In genomic region chr20:600141-600540, GRCh38 we compare ENCODE assay signal across 31 cellular contexts. TPM values are rescaled to one million over a fixed set of nuclear protein-coding genes. Genes with fewer than 3 reads are reported as not detected.
"Had no signal": no experiment of that assay in that cellular context is flagged by ENCODE, and none has a peak within 500 bp of the region (broad histone marks: within the 10 kb centered on the region; RNA-seq: fewer than 3 reads in every experiment).

No MANE protein-coding gene starts in this region.

- H3K4me1 ChIP-seq: left lung, parathyroid adenoma, vagina had no signal

- FAIRE-seq: islet of Langerhans, kidney had no signal

- H3K4me3 ChIP-seq: left lung, lung, mucosa of descending colon, smooth muscle cell, tibial nerve, upper lobe of left lung, vagina had no signal

- H3K27me3 ChIP-seq: left lung, upper lobe of left lung, vagina had no signal

- H3K27ac ChIP-seq: left lung, parathyroid adenoma, tibial nerve, upper lobe of left lung, vagina had no signal

- H3K79me2 ChIP-seq: parathyroid adenoma had no signal

- H3K4me2 ChIP-seq: smooth muscle cell had no signal

- ATAC-seq: left colon; left lung; mucosa of descending colon; naive thymus-derived CD4-positive, alpha-beta T cell; natural killer cell treated with Interleukin-12 subunit alpha and Interleukin-12 subunit beta and Interleukin-15 and Interleukin-18, amount 100 ng/mL, for 72 hours; right cardiac atrium; stimulated activated memory B cell treated with anti-CD40 and anti-IgM and Interleukin-4, amounts not matched to agents 10 μg/mL and 1 μg/mL and 100 μg/mL, for 72 hours; stimulated activated naive CD8-positive, alpha-beta T cell treated with anti-CD3 and anti-CD28 coated beads, Interleukin-15, amount 100 ng/mL, for 72 hours had no signal

- H3K9me3 ChIP-seq: left lung, mucosa of descending colon, tibial nerve, upper lobe of left lung, vagina had no signal

- H2AFZ ChIP-seq: parathyroid adenoma had no signal

- H3K36me3 ChIP-seq: left lung, tibial nerve, upper lobe of left lung, vagina had no signal

- H3K9ac ChIP-seq: parathyroid adenoma had no signal

- DNase-seq: hippocampal formation; immature natural killer cell; kidney; left colon; left lung; mesendoderm; midbrain; mucosa of descending colon; naive thymus-derived CD4-positive, alpha-beta T cell; nucleus accumbens; right cardiac atrium; stimulated activated CD4-positive, alpha-beta T cell treated with anti-CD3 and anti-CD28 coated beads, Interleukin-1b, Interleukin-23, amount 100 ng/mL, for 48 hours; stimulated activated CD4-positive, alpha-beta T cell treated with anti-CD3 and anti-CD28 coated beads, Interleukin-2, amount 100 ng/mL, for 48 hours; stimulated activated CD4-positive, alpha-beta T cell treated with anti-CD3 and anti-CD28 coated beads, Interleukin-4, amount 100 ng/mL, for 4 hours; stimulated activated CD8-positive, alpha-beta memory T cell treated with anti-CD3 and anti-CD28 coated beads, Interleukin-4, amount 100 ng/mL, for 48 hours; stimulated activated naive CD4-positive, alpha-beta T cell treated with Interleukin-2 at 50 U/mL for 16 hours; stimulated activated naive CD8-positive, alpha-beta T cell treated with anti-CD3 and anti-CD28 coated beads, Interleukin-15, amount 100 ng/mL, for 72 hours; substantia nigra; upper lobe of left lung had no signal

RNA-seq across cellular contexts. Expression of gene TCF15, which starts 10.0 kb away (rescaled TPM):
- total RNA-seq: myocyte; naive thymus-derived CD4-positive, alpha-beta T cell; osteocyte; progenitor cell of endocrine pancreas; renal cortical epithelial cell; smooth muscle cell; vagina had no signal
- polyA plus RNA-seq: immature natural killer cell; naive thymus-derived CD4-positive, alpha-beta T cell; smooth muscle cell had no signal
